ENCODE assay signal across 17 cellular contexts in the genomic region with DNA sequence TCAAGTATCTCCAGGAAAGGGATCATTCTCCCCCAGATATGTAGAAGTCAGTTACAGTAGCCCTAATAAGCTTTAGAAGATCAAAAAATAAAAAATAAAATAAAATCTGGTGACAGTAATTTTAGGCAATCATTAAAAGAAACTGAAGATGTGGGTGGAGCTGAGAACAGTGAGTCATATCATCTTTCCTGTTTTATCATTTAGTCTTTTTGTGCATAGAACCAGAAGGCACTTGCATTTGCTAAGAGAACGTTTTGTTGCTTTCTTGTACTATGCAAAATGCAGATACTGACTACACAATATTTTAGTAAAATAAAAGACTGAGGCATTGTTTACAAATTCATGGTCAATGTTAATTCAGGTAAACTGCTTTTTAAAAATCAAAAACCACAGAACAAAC.
DNase-seq lines count a peak whose midpoint lies in the region; ATAC-seq and TF ChIP-seq lines count a peak whose summit lies in the region.
"Had no signal": no experiment of that assay in that cellular context is flagged by ENCODE, and none has a peak within 500 bp of the region (broad histone marks: within the 10 kb centered on the region; RNA-seq: fewer than 3 reads in every experiment).

No MANE protein-coding gene starts in this region.

- no peak overlapping the region for H3K4me3 Mint-ChIP-seq in natural killer cell treated with Interleukin-12 subunit alpha and Interleukin-12 subunit beta and Interleukin-15 and Interleukin-18, amount 100 ng/mL, for 72 hours
- H3K4me3 Mint-ChIP-seq: B cell; CD4-positive, CD25-positive, alpha-beta regulatory T cell; CD8-positive, alpha-beta T cell had no signal

- H3K27me3 Mint-ChIP-seq in natural killer cell treated with Interleukin-12 subunit alpha and Interleukin-12 subunit beta and Interleukin-15 and Interleukin-18, amount 100 ng/mL, for 72 hours: no peaks in the 10 kb centered on the region
- H3K27me3 Mint-ChIP-seq: B cell; CD4-positive, CD25-positive, alpha-beta regulatory T cell had no signal

- no peaks in the 10 kb centered on the region for H3K4me1 ChIP-seq in colonic mucosa
- no peaks in the 10 kb centered on the region for H3K4me1 ChIP-seq in left ventricle myocardium inferior
- H3K4me1 ChIP-seq: BLaER1 had no signal

- no peaks in the 10 kb centered on the region for H3K4me1 Mint-ChIP-seq in natural killer cell treated with Interleukin-12 subunit alpha and Interleukin-12 subunit beta and Interleukin-15 and Interleukin-18, amount 100 ng/mL, for 72 hours (ENCODE audit: low read depth in 2 of 2)
- H3K4me1 Mint-ChIP-seq: B cell; CD4-positive, CD25-positive, alpha-beta regulatory T cell had no signal

- no peaks in the 10 kb centered on the region for H3K27me3 ChIP-seq in colonic mucosa
- H3K27me3 ChIP-seq in left ventricle myocardium inferior (ENCODE audit: low read depth): no peaks in the 10 kb centered on the region
- H3K27me3 ChIP-seq: BLaER1 had no signal

- no peak for ATAC-seq in natural killer cell treated with Interleukin-12 subunit alpha and Interleukin-12 subunit beta and Interleukin-15 and Interleukin-18, amount 100 ng/mL, for 72 hours
- no peak for ATAC-seq in HG02610 (IDR thresholded peaks at IDR 0.05; ENCODE audit: unreplicated experiment)
- ATAC-seq: CD8-positive, alpha-beta T cell had no signal

- intact Hi-C loops in colonic mucosa (cut with DNase I): no loop called here
- intact Hi-C loops in left ventricle myocardium inferior (cut with micrococcal nuclease): no loop called here

- H3K27ac Mint-ChIP-seq in natural killer cell treated with Interleukin-12 subunit alpha and Interleukin-12 subunit beta and Interleukin-15 and Interleukin-18, amount 100 ng/mL, for 72 hours: no peak overlapping the region
- H3K27ac Mint-ChIP-seq: B cell; CD4-positive, CD25-positive, alpha-beta regulatory T cell; CD8-positive, alpha-beta T cell had no signal

- H3K4me3 ChIP-seq in colonic mucosa: no peak overlapping the region
- no peak overlapping the region for H3K4me3 ChIP-seq in left ventricle myocardium inferior
- H3K4me3 ChIP-seq: BLaER1 had no signal

- no peak overlapping the region for H3K9ac ChIP-seq in colonic mucosa (ENCODE audit: low read depth in 2 of 2, low read length in 2 of 2)
- H3K9ac ChIP-seq: BLaER1 had no signal

- peaks cover 24% of the 10 kb centered on the region for H3K9me3 Mint-ChIP-seq in natural killer cell treated with Interleukin-12 subunit alpha and Interleukin-12 subunit beta and Interleukin-15 and Interleukin-18, amount 100 ng/mL, for 72 hours

- TF ChIP-seq CTCF in colonic mucosa (IDR thresholded peaks at IDR 0.05) (no peak), left ventricle myocardium inferior (IDR thresholded peaks at IDR 0.05; ENCODE audit: borderline replicate concordance) (no peak)

- DNase-seq in HT-29 (ENCODE audit: low spot score) (peak; percentile 7), colonic mucosa (no peak), putamen (ENCODE audit: low spot score) (peak; percentile 8), left ventricle myocardium inferior (no peak)
- DNase-seq in natural killer cell treated with Interleukin-12 subunit alpha and Interleukin-12 subunit beta and Interleukin-15 and Interleukin-18, amount 100 ng/mL, for 72 hours (ENCODE audit: low spot score): no peak
- DNase-seq: CD4-positive, CD25-positive, alpha-beta regulatory T cell; CD8-positive, alpha-beta T cell; DMS 273 treated with DMSO at 0.1 percent for 48 hours; DMS79; EL; GDM1; H7; HCEC 1CT had no signal

- H3K36me3 ChIP-seq in colonic mucosa: no peaks in the 10 kb centered on the region
- no peaks in the 10 kb centered on the region for H3K36me3 ChIP-seq in left ventricle myocardium inferior
- H3K36me3 ChIP-seq: BLaER1 had no signal

- no peaks in the 10 kb centered on the region for H3K9me3 ChIP-seq in colonic mucosa
- H3K9me3 ChIP-seq in left ventricle myocardium inferior (replicated peaks): no peaks in the 10 kb centered on the region
- H3K9me3 ChIP-seq: BLaER1 had no signal

- H3K36me3 Mint-ChIP-seq in natural killer cell treated with Interleukin-12 subunit alpha and Interleukin-12 subunit beta and Interleukin-15 and Interleukin-18, amount 100 ng/mL, for 72 hours: no peaks in the 10 kb centered on the region
- H3K36me3 Mint-ChIP-seq: CD4-positive, CD25-positive, alpha-beta regulatory T cell; CD8-positive, alpha-beta T cell had no signal

- H3K27ac ChIP-seq in colonic mucosa (peak overlapping the region; percentile 14), left ventricle myocardium inferior (replicated peaks) (no peak overlapping the region)
- H3K27ac ChIP-seq: BLaER1, C4-2B had no signal

Comparison
In these comparisons a context has a peak if more than half of its experiments do, and no peak if none do; other contexts are left out.
1. DNase-seq: peak in HT-29 (single experiment) and putamen (single experiment); none in colonic mucosa (single experiment), left ventricle myocardium inferior (single experiment) and natural killer cell treated with Interleukin-12 subunit alpha and Interleukin-12 subunit beta and Interleukin-15 and Interleukin-18, amount 100 ng/mL, for 72 hours (single experiment).